Comparison of ENCODE assay signal across 17 cellular contexts in the genomic region with DNA sequence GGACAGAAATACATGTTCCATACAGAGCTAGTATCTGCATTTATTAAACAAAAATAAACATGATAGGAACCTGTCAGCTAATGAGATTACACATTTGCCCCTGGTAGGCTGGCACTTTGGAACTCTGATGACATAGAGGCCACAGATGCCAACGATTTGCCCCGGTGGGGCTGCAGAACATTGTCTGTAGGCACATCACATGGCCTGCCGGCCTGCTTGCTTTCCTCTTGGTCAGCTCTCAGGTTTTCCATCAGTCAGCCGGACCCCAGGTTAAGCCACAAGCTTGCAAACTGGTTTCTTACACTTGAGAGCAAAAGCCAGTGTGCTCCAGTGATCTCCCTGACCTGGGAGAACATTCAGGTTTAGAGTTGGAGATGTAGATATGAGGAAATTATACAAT.
DNase-seq lines count a peak whose midpoint lies in the region; ATAC-seq, FAIRE-seq and TF ChIP-seq lines count a peak whose summit lies in the region.
"Had no signal": no experiment of that assay in that cellular context is flagged by ENCODE, and none has a peak within 500 bp of the region (broad histone marks: within the 10 kb centered on the region; RNA-seq: fewer than 3 reads in every experiment).

No MANE protein-coding gene starts in this region.

- H3K9me2 ChIP-seq in neural cell (ENCODE audit: insufficient read depth, low read length): no peaks in the 10 kb centered on the region

- in situ Hi-C loops in GM12878 (cut with MboI): no loop called here

- peak; percentile 47 for DNase-seq in activated CD4-positive, alpha-beta T cell treated with anti-CD3 and anti-CD28 coated beads, Interleukin-2, amount 10 ng/mL, durations not matched to agents 24 days and 14 days
- no peak for DNase-seq in activated CD4-positive, alpha-beta T cell treated with anti-CD3 and anti-CD28 coated beads for 36 hours
- no peak for DNase-seq in GM12878 (ENCODE audit: low read depth, low spot score)
- DNase-seq in T-helper 2 cell treated with Interferon-gamma antibody and Interleukin-4, amounts not matched to agents 5 μg/mL and 100 μg/mL, for 36 hours (ENCODE audit: low spot score): no peak
- no peak for DNase-seq in Calu3
- DNase-seq: 8988T; CD4-positive, CD25-positive, alpha-beta regulatory T cell; DMS 273 treated with DMSO at 0.1 percent for 48 hours; HFFc6 had no signal

- peaks cover 4% of the 10 kb centered on the region for H3K27me3 Mint-ChIP-seq in activated CD4-positive, alpha-beta T cell treated with anti-CD3 and anti-CD28 coated beads, Interleukin-2, amount 10 ng/mL, durations not matched to agents 24 days and 14 days
- no peaks in the 10 kb centered on the region for H3K27me3 Mint-ChIP-seq in activated CD4-positive, alpha-beta T cell treated with anti-CD3 and anti-CD28 coated beads for 36 hours
- no peaks in the 10 kb centered on the region for H3K27me3 Mint-ChIP-seq in T-helper 2 cell treated with Interferon-gamma antibody and Interleukin-4, amounts not matched to agents 5 μg/mL and 100 μg/mL, for 36 hours (ENCODE audit: low read depth)
- H3K27me3 Mint-ChIP-seq in Calu3 (ENCODE audit: unreplicated experiment): no peaks in the 10 kb centered on the region

- no peak overlapping the region for H3K4me2 ChIP-seq in GM12878 (ENCODE audit: control insufficient read depth, insufficient read depth)
- H3K4me2 ChIP-seq in neural cell (ENCODE audit: low read length): peak overlapping the region; percentile 12
- H3K4me2 ChIP-seq: BLaER1 treated with 17β-estradiol and CSF1 and Interleukin-3, amounts not matched to agents 10 nM and 100 nM had no signal

- no peak overlapping the region for H3K27ac Mint-ChIP-seq in activated CD4-positive, alpha-beta T cell treated with anti-CD3 and anti-CD28 coated beads, Interleukin-2, amount 10 ng/mL, durations not matched to agents 24 days and 14 days
- H3K27ac Mint-ChIP-seq in activated CD4-positive, alpha-beta T cell treated with anti-CD3 and anti-CD28 coated beads for 36 hours: no peak overlapping the region
- no peak overlapping the region for H3K27ac Mint-ChIP-seq in T-helper 2 cell treated with Interferon-gamma antibody and Interleukin-4, amounts not matched to agents 5 μg/mL and 100 μg/mL, for 36 hours
- H3K27ac Mint-ChIP-seq in Calu3 (ENCODE audit: unreplicated experiment): no peak overlapping the region
- H3K27ac Mint-ChIP-seq: CD4-positive, CD25-positive, alpha-beta regulatory T cell; HFFc6 had no signal

- intact Hi-C loops in activated CD4-positive, alpha-beta T cell treated with anti-CD3 and anti-CD28 coated beads, Interleukin-2, amount 10 ng/mL, durations not matched to agents 24 days and 14 days (cut with micrococcal nuclease): no loop called here
- intact Hi-C loops in activated CD4-positive, alpha-beta T cell treated with anti-CD3 and anti-CD28 coated beads for 36 hours (cut with DNase I, micrococcal nuclease): no loop called here
- intact Hi-C loops in GM12878 (cut with micrococcal nuclease; ENCODE audit: unreplicated experiment): no loop called here
- intact Hi-C loops in Calu3 (cut with micrococcal nuclease; ENCODE audit: unreplicated experiment): no loop called here

- H3K79me2 ChIP-seq in GM12878 (ENCODE audit: control insufficient read depth, insufficient read depth, low read length): no peaks in the 10 kb centered on the region
- H3K79me2 ChIP-seq in neural cell (replicated peaks; ENCODE audit: insufficient read depth, low read length): no peaks in the 10 kb centered on the region

- CTCF ChIA-PET in activated CD4-positive, alpha-beta T cell treated with anti-CD3 and anti-CD28 coated beads for 36 hours (lab: Charles Lee): no interaction called here
- CTCF ChIA-PET in GM12878 (lab: Yijun Ruan, JAX): no interaction called here
- CTCF ChIA-PET in Calu3 (lab: Charles Lee): no interaction called here

- RAD21 ChIA-PET in GM12878 (lab: Charles Lee; ENCODE audit: unreplicated experiment): interaction anchor here (1.3 kb wide), 1 partner anchor 226 kb away, joined by 4 read pairs; no protein-coding TSS in a partner anchor

- H3K9ac ChIP-seq in GM12878 (ENCODE audit: control insufficient read depth, insufficient read depth, low read length) (no peak overlapping the region), neural cell (ENCODE audit: low read length) (peak overlapping the region; percentile 26)
- H3K9ac ChIP-seq: BLaER1 treated with 17β-estradiol and CSF1 and Interleukin-3, amounts not matched to agents 10 nM and 100 nM had no signal

- H3K36me3 ChIP-seq in GM12878 (ENCODE audit: control insufficient read depth in 2 of 2, insufficient read depth in 2 of 2, low read length in 1 of 2) (no peaks in the 10 kb centered on the region), neural cell (ENCODE audit: insufficient read depth, low read length) (no peaks in the 10 kb centered on the region)
- H3K36me3 ChIP-seq: BLaER1 treated with 17β-estradiol and CSF1 and Interleukin-3, amounts not matched to agents 10 nM and 100 nM; HAP-1 had no signal

- TF ChIP-seq CTCF in GM12878 (IDR thresholded peaks at IDR 0.05 in 2 of 3, conservative IDR thresholded peaks at IDR 0.05 in 1 of 3; ENCODE audit: control insufficient read depth in 2 of 3, extremely low read depth in 1 of 3, insufficient read depth in 1 of 3, low read depth in 3 of 3, low read length in 3 of 3) (no peak), neural cell (IDR thresholded peaks at IDR 0.05; ENCODE audit: poor library complexity, severe bottlenecking) (no peak), Calu3 (IDR thresholded peaks at IDR 0.05; ENCODE audit: unreplicated experiment) (no peak)

- TF ChIP-seq EP300 in GM12878 (IDR thresholded peaks at IDR 0.05; ENCODE audit: borderline replicate concordance in 1 of 2, control insufficient read depth in 1 of 2, low read depth in 2 of 2, low read length in 2 of 2) (no peak), neural cell (conservative IDR thresholded peaks at IDR 0.05; ENCODE audit: poor library complexity, severe bottlenecking) (no peak)

- SMC1A ChIA-PET in GM12878 (lab: Charles Lee; ENCODE audit: uncharacterized antibody, unreplicated experiment): interaction anchor here (0.9 kb wide), 1 partner anchor 10 kb away, joined by 3 read pairs; no protein-coding TSS in a partner anchor

- H3K36me3 Mint-ChIP-seq in activated CD4-positive, alpha-beta T cell treated with anti-CD3 and anti-CD28 coated beads, Interleukin-2, amount 10 ng/mL, durations not matched to agents 24 days and 14 days (ENCODE audit: low read depth): no peaks in the 10 kb centered on the region
- no peaks in the 10 kb centered on the region for H3K36me3 Mint-ChIP-seq in activated CD4-positive, alpha-beta T cell treated with anti-CD3 and anti-CD28 coated beads for 36 hours (ENCODE audit: low read depth)
- no peaks in the 10 kb centered on the region for H3K36me3 Mint-ChIP-seq in T-helper 2 cell treated with Interferon-gamma antibody and Interleukin-4, amounts not matched to agents 5 μg/mL and 100 μg/mL, for 36 hours (ENCODE audit: low read depth)
- no peaks in the 10 kb centered on the region for H3K36me3 Mint-ChIP-seq in Calu3 (ENCODE audit: insufficient read depth, unreplicated experiment)
- H3K36me3 Mint-ChIP-seq: CD4-positive, CD25-positive, alpha-beta regulatory T cell had no signal

- no peaks in the 10 kb centered on the region for H3K4me1 Mint-ChIP-seq in activated CD4-positive, alpha-beta T cell treated with anti-CD3 and anti-CD28 coated beads, Interleukin-2, amount 10 ng/mL, durations not matched to agents 24 days and 14 days
- no peaks in the 10 kb centered on the region for H3K4me1 Mint-ChIP-seq in activated CD4-positive, alpha-beta T cell treated with anti-CD3 and anti-CD28 coated beads for 36 hours
- H3K4me1 Mint-ChIP-seq in T-helper 2 cell treated with Interferon-gamma antibody and Interleukin-4, amounts not matched to agents 5 μg/mL and 100 μg/mL, for 36 hours (ENCODE audit: low read depth): no peaks in the 10 kb centered on the region
- no peaks in the 10 kb centered on the region for H3K4me1 Mint-ChIP-seq in Calu3 (ENCODE audit: low read depth, unreplicated experiment)
- H3K4me1 Mint-ChIP-seq: CD4-positive, CD25-positive, alpha-beta regulatory T cell had no signal

- no peak for FAIRE-seq in GM12878 (lab: Jason Lieb, UNC)
- FAIRE-seq: GM19239, H1, K562 had no signal

- H3K4me3 Mint-ChIP-seq in activated CD4-positive, alpha-beta T cell treated with anti-CD3 and anti-CD28 coated beads, Interleukin-2, amount 10 ng/mL, durations not matched to agents 24 days and 14 days: no peak overlapping the region
- no peak overlapping the region for H3K4me3 Mint-ChIP-seq in activated CD4-positive, alpha-beta T cell treated with anti-CD3 and anti-CD28 coated beads for 36 hours
- no peak overlapping the region for H3K4me3 Mint-ChIP-seq in T-helper 2 cell treated with Interferon-gamma antibody and Interleukin-4, amounts not matched to agents 5 μg/mL and 100 μg/mL, for 36 hours
- H3K4me3 Mint-ChIP-seq in Calu3 (ENCODE audit: low read depth, unreplicated experiment): no peak overlapping the region
- H3K4me3 Mint-ChIP-seq: CD4-positive, CD25-positive, alpha-beta regulatory T cell; HFFc6 had no signal

- TF ChIP-seq POLR2A in GM12878 (IDR thresholded peaks at IDR 0.05; ENCODE audit: low read depth, low read length): no peak

- BruUV-seq in GM12878 (replicated peaks; lab: Mats Ljungman, UMichigan): no TSS peak
- no TSS peak for BruUV-seq in Calu3 (replicated peaks; lab: Mats Ljungman, UMichigan)

- no peak for ATAC-seq in activated CD4-positive, alpha-beta T cell treated with anti-CD3 and anti-CD28 coated beads for 36 hours
- ATAC-seq in GM12878 (no peak; the same call in 1 of the 3 replicates), GM19467 (IDR thresholded peaks at IDR 0.05; ENCODE audit: unreplicated experiment) (no peak)
- ATAC-seq: K562 had no signal

- TF ChIP-seq RAD21 in GM12878 (IDR thresholded peaks at IDR 0.05; ENCODE audit: insufficient read depth, low read depth, low read length) (no peak), neural cell (conservative IDR thresholded peaks at IDR 0.05) (no peak)

- POLR2A ChIA-PET in activated CD4-positive, alpha-beta T cell treated with anti-CD3 and anti-CD28 coated beads for 36 hours (lab: Charles Lee): no interaction called here
- POLR2A ChIA-PET in GM12878 (lab: Charles Lee): no interaction called here

- H3K27me3 ChIP-seq in GM12878 (replicated peaks in 1 of 2; ENCODE audit: control insufficient read depth in 2 of 2, insufficient read depth in 2 of 2, low read length in 1 of 2): no peaks in the 10 kb centered on the region
- H3K27me3 ChIP-seq in neural cell (ENCODE audit: insufficient read depth, low read depth, low read length): no peaks in the 10 kb centered on the region
- H3K27me3 ChIP-seq: BLaER1 treated with 17β-estradiol and CSF1 and Interleukin-3, amounts not matched to agents 10 nM and 100 nM had no signal

- no peak overlapping the region for H3K4me3 ChIP-seq in GM12878
- H3K4me3 ChIP-seq in neural cell (ENCODE audit: low read length): peak overlapping the region; percentile 35
- H3K4me3 ChIP-seq: BLaER1 treated with 17β-estradiol and CSF1 and Interleukin-3, amounts not matched to agents 10 nM and 100 nM; HAP-1; K562 had no signal

- no peaks in the 10 kb centered on the region for H3K9me3 Mint-ChIP-seq in activated CD4-positive, alpha-beta T cell treated with anti-CD3 and anti-CD28 coated beads, Interleukin-2, amount 10 ng/mL, durations not matched to agents 24 days and 14 days
- no peaks in the 10 kb centered on the region for H3K9me3 Mint-ChIP-seq in activated CD4-positive, alpha-beta T cell treated with anti-CD3 and anti-CD28 coated beads for 36 hours (ENCODE audit: low read depth)
- H3K9me3 Mint-ChIP-seq in T-helper 2 cell treated with Interferon-gamma antibody and Interleukin-4, amounts not matched to agents 5 μg/mL and 100 μg/mL, for 36 hours: no peaks in the 10 kb centered on the region
- no peaks in the 10 kb centered on the region for H3K9me3 Mint-ChIP-seq in Calu3 (ENCODE audit: low read depth, unreplicated experiment)
- H3K9me3 Mint-ChIP-seq: CD4-positive, CD25-positive, alpha-beta regulatory T cell; HFFc6 had no signal

- peaks cover 3% of the 10 kb centered on the region for H3F3A ChIP-seq in neural cell (ENCODE audit: insufficient read depth, low read length, poor library complexity, severe bottlenecking)

- H2AFZ ChIP-seq in GM12878 (ENCODE audit: control insufficient read depth, low read depth, low read length) (no peak overlapping the region), neural cell (ENCODE audit: low read depth, low read length) (no peak overlapping the region)

- H3K9me3 ChIP-seq in GM12878 (replicated peaks; ENCODE audit: control insufficient read depth, insufficient read depth, low read length) (no peaks in the 10 kb centered on the region), neural cell (ENCODE audit: low read length) (no peaks in the 10 kb centered on the region)
- H3K9me3 ChIP-seq: BLaER1 treated with 17β-estradiol and CSF1 and Interleukin-3, amounts not matched to agents 10 nM and 100 nM; HAP-1 had no signal

- no peaks in the 10 kb centered on the region for H4K20me1 ChIP-seq in GM12878 (ENCODE audit: control insufficient read depth, insufficient read depth)
- no peaks in the 10 kb centered on the region for H4K20me1 ChIP-seq in neural cell (ENCODE audit: insufficient read depth)
- H4K20me1 ChIP-seq: BLaER1 treated with 17β-estradiol and CSF1 and Interleukin-3, amounts not matched to agents 10 nM and 100 nM had no signal

- H3K27ac ChIP-seq in GM12878 (ENCODE audit: control insufficient read depth, insufficient read depth): no peak overlapping the region
- peak overlapping the region; percentile 59 for H3K27ac ChIP-seq in neural cell (ENCODE audit: low read length)
- H3K27ac ChIP-seq: BLaER1 treated with 17β-estradiol and CSF1 and Interleukin-3, amounts not matched to agents 10 nM and 100 nM; HL-60 had no signal

- H3K4me1 ChIP-seq in GM12878 (ENCODE audit: control insufficient read depth, insufficient read depth, low read length): no peaks in the 10 kb centered on the region; the same call in 1 of the 2 replicates
- H3K4me1 ChIP-seq: BLaER1 treated with 17β-estradiol and CSF1 and Interleukin-3, amounts not matched to agents 10 nM and 100 nM; HAP-1 had no signal

- WGBS in GM12878 (ENCODE audit: insufficient coverage, insufficient replicate concordance, low lambda C conversion rate, missing lambda C conversion rate): 25% methylated on average over 4 of the region's 4 CpGs
